In genomic region chr16:30063278-30063892, GRCh38 we compare ENCODE assay signal across 1 cellular context.
TF ChIP-seq lines count a peak whose summit lies in the region.

No MANE protein-coding gene starts in this region.

TF ChIP-seq in HepG2, 621 proteins besides CTCF, POLR2A, EP300 and RAD21 (continues in another document):
- 0 out of 2 replicates have a peak, but pooled peaks have one; percentile 12 for TF ChIP-seq ZNF431 (CRISPR knock-in tag; IDR thresholded peaks at IDR 0.05; ENCODE audit: borderline replicate concordance, low read depth)
- no peak for TF ChIP-seq POLR2AphosphoS5 (IDR thresholded peaks at IDR 0.05; ENCODE audit: low read depth, low read length)
- peak; percentile 96 for TF ChIP-seq ZNF629 (CRISPR knock-in tag; conservative IDR thresholded peaks at IDR 0.05)
- TF ChIP-seq ELF3 (CRISPR knock-in tag; IDR thresholded peaks at IDR 0.05) = no peak
- 0 out of 2 replicates have a peak, but pooled peaks have one; percentile 14 for TF ChIP-seq ZFP90 (CRISPR knock-in tag; IDR thresholded peaks at IDR 0.05; ENCODE audit: borderline replicate concordance)
- no peak for TF ChIP-seq FOXA3 (CRISPR knock-in tag; IDR thresholded peaks at IDR 0.05)
- 0 out of 2 replicates have a peak, but pooled peaks have one; percentile 5 for TF ChIP-seq ZNF253 (CRISPR knock-in tag; IDR thresholded peaks at IDR 0.05; ENCODE audit: borderline replicate concordance)
- TF ChIP-seq ISL2 (CRISPR knock-in tag; IDR thresholded peaks at IDR 0.05) = no peak
- no peak for TF ChIP-seq ZNF282 (IDR thresholded peaks at IDR 0.05; ENCODE audit: partially characterized antibody)
- TF ChIP-seq KMT2B (CRISPR knock-in tag; IDR thresholded peaks at IDR 0.05) = peak; percentile 0; the same call in 1 of the 2 replicates
- peak; percentile 23; the same call in 1 of the 2 replicates for TF ChIP-seq ATAD3A (CRISPR knock-in tag; IDR thresholded peaks at IDR 0.05)
- TF ChIP-seq BCL3 (CRISPR knock-in tag; IDR thresholded peaks at IDR 0.05) = peak; percentile 52; the same call in 1 of the 2 replicates
- no peak for TF ChIP-seq SYNCRIP (IDR thresholded peaks at IDR 0.05; ENCODE audit: insufficient read depth, low read depth, low read length)
- TF ChIP-seq ZNF747 (CRISPR knock-in tag; IDR thresholded peaks at IDR 0.05; ENCODE audit: borderline replicate concordance) = peak; percentile 10; the same call in 1 of the 2 replicates
- TF ChIP-seq ZFP41 (CRISPR knock-in tag; IDR thresholded peaks at IDR 0.05; ENCODE audit: borderline replicate concordance) = peak; percentile 20; the same call in 1 of the 2 replicates
- 0 out of 2 replicates have a peak, but pooled peaks have one; percentile 45 for TF ChIP-seq ZMAT3 (CRISPR knock-in tag; conservative IDR thresholded peaks at IDR 0.05)
- TF ChIP-seq ZNF232 (CRISPR knock-in tag; IDR thresholded peaks at IDR 0.05; ENCODE audit: borderline replicate concordance) = no peak
- TF ChIP-seq SMAD9 (CRISPR knock-in tag; IDR thresholded peaks at IDR 0.05) = no peak
- TF ChIP-seq RBAK (CRISPR knock-in tag; IDR thresholded peaks at IDR 0.05) = peak; percentile 33; the same call in 1 of the 2 replicates
- 0 out of 2 replicates have a peak, but pooled peaks have one; percentile 68 for TF ChIP-seq BATF2 (CRISPR knock-in tag; IDR thresholded peaks at IDR 0.05)
- no peak for TF ChIP-seq SUZ12 (IDR thresholded peaks at IDR 0.05; ENCODE audit: low read depth, low read length)
- peak; percentile 35; the same call in 1 of the 2 replicates for TF ChIP-seq ZNF138 (CRISPR knock-in tag; IDR thresholded peaks at IDR 0.05; ENCODE audit: low read depth)
- TF ChIP-seq IKZF5 (CRISPR knock-in tag; IDR thresholded peaks at IDR 0.05) = 0 out of 2 replicates have a peak, but pooled peaks have one; percentile 12
- no peak for TF ChIP-seq PRDM10 (CRISPR knock-in tag; IDR thresholded peaks at IDR 0.05; ENCODE audit: low read depth)
- TF ChIP-seq ZNF614 (CRISPR knock-in tag; IDR thresholded peaks at IDR 0.05; ENCODE audit: borderline replicate concordance) = no peak
- no peak for TF ChIP-seq HDAC2 (CRISPR knock-in tag; IDR thresholded peaks at IDR 0.05)
- TF ChIP-seq TRIM22 (IDR thresholded peaks at IDR 0.05) = no peak
- 0 out of 2 replicates have a peak, but pooled peaks have one; percentile 22 for TF ChIP-seq PCBP1 (IDR thresholded peaks at IDR 0.05; ENCODE audit: borderline replicate concordance, low read depth, low read length)
- no peak for TF ChIP-seq ZBTB46 (CRISPR knock-in tag; IDR thresholded peaks at IDR 0.05; ENCODE audit: borderline replicate concordance)
- no peak for TF ChIP-seq HOMEZ (CRISPR knock-in tag; IDR thresholded peaks at IDR 0.05; ENCODE audit: low read depth)
- TF ChIP-seq RFXAP (CRISPR knock-in tag; IDR thresholded peaks at IDR 0.05; ENCODE audit: borderline replicate concordance) = peak; percentile 44; the same call in 1 of the 2 replicates
- 0 out of 2 replicates have a peak, but pooled peaks have one; percentile 39 for TF ChIP-seq ZNF414 (CRISPR knock-in tag; IDR thresholded peaks at IDR 0.05)
- TF ChIP-seq ONECUT2 (CRISPR knock-in tag; IDR thresholded peaks at IDR 0.05) = no peak
- no peak for TF ChIP-seq NFYC (CRISPR knock-in tag; IDR thresholded peaks at IDR 0.05)
- no peak for TF ChIP-seq TBX2 (CRISPR knock-in tag; IDR thresholded peaks at IDR 0.05; ENCODE audit: borderline replicate concordance)
- TF ChIP-seq MLX (CRISPR knock-in tag; IDR thresholded peaks at IDR 0.05) = 0 out of 2 replicates have a peak, but pooled peaks have one; percentile 13
- no peak for TF ChIP-seq KAT7 (CRISPR knock-in tag; IDR thresholded peaks at IDR 0.05; ENCODE audit: borderline replicate concordance)
- 0 out of 2 replicates have a peak, but pooled peaks have one; percentile 92 for TF ChIP-seq ZNF589 (CRISPR knock-in tag; conservative IDR thresholded peaks at IDR 0.05)
- no peak for TF ChIP-seq NONO (IDR thresholded peaks at IDR 0.05)
- TF ChIP-seq NONO (CRISPR knock-in tag; conservative IDR thresholded peaks at IDR 0.05) = no peak
- TF ChIP-seq SIN3A (IDR thresholded peaks at IDR 0.05; ENCODE audit: borderline replicate concordance, low read depth, low read length) = no peak
- TF ChIP-seq EHMT2 (IDR thresholded peaks at IDR 0.05; ENCODE audit: borderline replicate concordance, low read depth, low read length) = no peak
- TF ChIP-seq NR0B2 (CRISPR knock-in tag; IDR thresholded peaks at IDR 0.05) = no peak
- no peak for TF ChIP-seq DMTF1 (CRISPR knock-in tag; IDR thresholded peaks at IDR 0.05)
- TF ChIP-seq ZNF777 (CRISPR knock-in tag; IDR thresholded peaks at IDR 0.05) = no peak
